In the genomic region with DNA sequence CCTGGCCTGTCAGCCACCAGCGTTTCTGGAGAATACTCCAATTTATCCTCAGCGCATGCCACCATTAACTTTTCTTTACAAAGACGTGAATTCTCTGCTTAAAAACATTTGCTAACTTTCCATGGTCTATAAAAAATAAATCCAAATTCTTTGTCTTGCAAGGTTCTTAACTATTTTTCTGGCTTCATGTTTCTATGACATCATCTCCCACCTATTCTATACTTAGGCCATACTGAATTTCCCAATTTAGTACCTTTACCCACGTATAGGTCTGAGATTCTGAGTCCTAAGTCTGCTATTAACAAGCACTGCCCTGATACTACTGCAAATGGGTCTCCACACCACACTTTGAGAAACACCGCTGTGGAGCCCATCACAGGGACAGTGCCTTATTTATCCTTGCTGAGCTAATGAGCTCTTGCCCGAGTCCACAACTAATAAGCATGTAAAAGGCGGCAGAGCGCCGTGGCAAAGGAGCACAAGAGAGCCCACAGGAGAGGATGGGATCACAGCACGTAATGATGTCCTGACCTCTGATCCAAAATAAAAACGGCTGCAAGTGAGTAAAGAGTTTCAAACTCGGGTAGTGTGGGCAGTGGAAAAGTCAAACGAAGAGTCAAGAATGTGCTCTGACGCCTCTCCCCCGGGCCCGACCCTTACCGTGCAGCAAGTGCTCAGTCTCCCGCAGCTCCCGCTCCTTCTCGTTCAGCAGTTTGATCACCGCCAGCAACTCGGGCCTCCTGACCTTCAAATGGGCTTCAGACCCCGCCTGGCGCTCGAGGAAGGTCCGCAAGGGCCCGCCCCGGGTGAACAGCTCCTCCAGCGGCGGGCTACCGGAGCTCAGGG, we compare ENCODE assay signal across 8 cellular contexts. TPM values are rescaled to one million over a fixed set of nuclear protein-coding genes. Genes with fewer than 3 reads are reported as not detected.
DNase-seq lines count a peak whose midpoint lies in the region; ATAC-seq and TF ChIP-seq lines count a peak whose summit lies in the region.

No MANE protein-coding gene starts in this region.

- CTCF ChIA-PET in OCI-LY7 (lab: Charles Lee; ENCODE audit: unreplicated experiment) = interaction anchor here (0.9 kb wide), 1 partner anchor 48 kb away, joined by 3 read pairs; no protein-coding TSS in a partner anchor

- TF ChIP-seq CTCF in OCI-LY7 (conservative IDR thresholded peaks at IDR 0.05; ENCODE audit: low read length) (no peak), right lobe of liver (IDR thresholded peaks at IDR 0.05) (no peak), thyroid gland (IDR thresholded peaks at IDR 0.05) (peak in 1 of 6 experiments; percentile 3)

- ATAC-seq in HG02798 (IDR thresholded peaks at IDR 0.05; ENCODE audit: poor library complexity, unreplicated experiment) (peak; percentile 19), right lobe of liver (peak in 2 of 4 donors; percentile 1)

- H3K27me3 ChIP-seq in right lobe of liver = no peaks in the 10 kb centered on the region
- no peaks in the 10 kb centered on the region for H3K27me3 ChIP-seq in thyroid gland

- H3K4me3 ChIP-seq in OCI-LY7 (ENCODE audit: low read depth, low read length, poor library complexity, severe bottlenecking) (peak overlapping the region; percentile 75), right lobe of liver (peak overlapping the region; percentile 62 to 82 (median 77)), thyroid gland (replicated peaks in 1 of 3) (peak overlapping the region; percentile 59 to 88 (median 61))

- TSS peak; percentile 68 for BruUV-seq in OCI-LY7 (replicated peaks; lab: Mats Ljungman, UMichigan)

- H3K9me3 ChIP-seq in OCI-LY7 (ENCODE audit: low read length) (no peaks in the 10 kb centered on the region; the same call in 1 of the 2 replicates), right lobe of liver (no peaks in the 10 kb centered on the region), thyroid gland (no peaks in the 10 kb centered on the region)

- TF ChIP-seq POLR2A in right lobe of liver (IDR thresholded peaks at IDR 0.05) = no peak
- no peak for TF ChIP-seq POLR2A in thyroid gland (IDR thresholded peaks at IDR 0.05)

- H3K36me3 ChIP-seq in OCI-LY7 (ENCODE audit: insufficient read depth, low read length) = peaks cover 39% of the 10 kb centered on the region
- peaks cover 0 to 11% (median 6%) of the 10 kb centered on the region in 4 donors for H3K36me3 ChIP-seq in right lobe of liver
- no peaks in the 10 kb centered on the region for H3K36me3 ChIP-seq in thyroid gland

- no peaks in the 10 kb centered on the region for H3K9me2 ChIP-seq in OCI-LY7 (ENCODE audit: insufficient read depth, low read length)

- WGBS in right lobe of liver (ENCODE audit: insufficient coverage, low coverage, low lambda C conversion rate, missing lambda C conversion rate) = 4% methylated on average over 19 of the region's 31 CpGs
- WGBS in thyroid gland, 2 donors = 4 to 5% methylated on average over 17 to 20 of the region's 31 CpGs

- peak overlapping the region; percentile 86 for H3K4me2 ChIP-seq in OCI-LY7 (ENCODE audit: low read length)

- POLR2A ChIA-PET in OCI-LY7 (lab: Charles Lee) = interaction anchor here (0.7 to 4.8 kb wide), 3 partner anchors 16 to 686 kb away, joined by 3 to 40 read pairs (median 4); a partner anchor contains a TSS

- H3K4me1 ChIP-seq in OCI-LY7 (ENCODE audit: insufficient read depth, low read length, poor library complexity, severe bottlenecking) = peaks cover 22% of the 10 kb centered on the region
- peaks cover 0 to 32% (median 7%) of the 10 kb centered on the region in 4 donors for H3K4me1 ChIP-seq in right lobe of liver
- peaks cover 11 to 12% of the 10 kb centered on the region in 2 donors for H3K4me1 ChIP-seq in thyroid gland

- H2AFZ ChIP-seq in OCI-LY7 (ENCODE audit: low read length) = peak overlapping the region; percentile 95; the same call in 1 of the 2 replicates

- DNase-seq in stimulated activated CD4-positive, alpha-beta T cell treated with anti-CD3 and anti-CD28 coated beads, Interleukin-2, amount 100 ng/mL, for 4 hours (ENCODE audit: low read depth) = peak; percentile 9
- no peak for DNase-seq in stimulated activated CD4-positive, alpha-beta T cell treated with anti-CD3 and anti-CD28 coated beads, Interleukin-2, amount 100 ng/mL, for 48 hours
- peak; percentile 29 for DNase-seq in OCI-LY7 (ENCODE audit: low spot score)
- DNase-seq in caudate nucleus (lab: John Stamatoyannopoulos, UW) = peak in 14 of 61 donors; percentile 2 to 57 (median 39)
- no peak for DNase-seq in right lobe of liver
- DNase-seq in thyroid gland = no peak
- DNase-seq in NCI-H1694 treated with DMSO at 0.1 percent for 48 hours (lab: John Stamatoyannopoulos, UW) = no peak

- H3K79me2 ChIP-seq in OCI-LY7 (ENCODE audit: insufficient read depth, low read depth, low read length) = peaks cover 71% of the 10 kb centered on the region

- intact Hi-C loops in OCI-LY7 (cut with micrococcal nuclease; ENCODE audit: unreplicated experiment) = loop anchor here (2.0 to 5.0 kb wide), 4 partner anchors 19 to 700 kb away; a partner anchor contains a TSS
- intact Hi-C loops in right lobe of liver (cut with DNase I) = no loop called here
- intact Hi-C loops in thyroid gland (cut with DNase I) = no loop called here

- peaks cover 9% of the 10 kb centered on the region; the same call in 1 of the 2 replicates for H4K20me1 ChIP-seq in OCI-LY7 (ENCODE audit: insufficient read depth, low read length)

- H3K27ac ChIP-seq in OCI-LY7 (ENCODE audit: low read depth, low read length, poor library complexity, severe bottlenecking) (peak overlapping the region; percentile 57), caudate nucleus (ENCODE audit: low read depth, low read length) (peak overlapping the region; percentile 74), right lobe of liver (peak overlapping the region; percentile 62 to 74 (median 64)), thyroid gland (peak overlapping the region; percentile 70 to 81 (median 72))

RNA-seq across cellular contexts. Expression of a gene that starts 0.5 kb away (rescaled TPM):
- 10.4 and 11.0 TPM in 2 replicates for total RNA-seq in OCI-LY7 (2014; rRNA removed; shearing (Covaris generic))
- 14.0 and 19.2 TPM in 2 replicates for total RNA-seq in OCI-LY7 (2022)
- 10 to 100 TPM in 3 of 6 experiments, 1 to 10 TPM in 3; 6.1 to 16.8 (median 9.7) TPM for total RNA-seq in right lobe of liver
- total RNA-seq in thyroid gland = 10 to 100 TPM; 15.7 to 23.8 (median 17.6) TPM

RNA-seq across cellular contexts. Expression of a gene that starts 19.1 kb away (rescaled TPM):
- 47.8 and 53.2 TPM in 2 replicates for total RNA-seq in OCI-LY7 (2014; rRNA removed; shearing (Covaris generic))
- total RNA-seq in OCI-LY7 (2022) (68.0 and 73.8 TPM in 2 replicates), right lobe of liver (1 to 10 TPM in 5 of 6 experiments, under 1 TPM in 1; 0.97 to 3.0 (median 2.5) TPM), thyroid gland (1 to 10 TPM; 5.6 to 7.4 (median 6.2) TPM)

Comparison
In these comparisons a context has a peak if more than half of its experiments do, and no peak if none do; other contexts are left out.
1. DNase-seq: peak in stimulated activated CD4-positive, alpha-beta T cell treated with anti-CD3 and anti-CD28 coated beads, Interleukin-2, amount 100 ng/mL, for 4 hours (single experiment) and OCI-LY7 (single experiment); none in stimulated activated CD4-positive, alpha-beta T cell treated with anti-CD3 and anti-CD28 coated beads, Interleukin-2, amount 100 ng/mL, for 48 hours (0 of 2), right lobe of liver (0 of 3), thyroid gland (0 of 2) and NCI-H1694 treated with DMSO at 0.1 percent for 48 hours (single experiment).
2. RNA of a gene that starts 19.1 kb away (total RNA-seq): 47.8 to 73.8 TPM in OCI-LY7; 5.6 to 7.4 TPM in thyroid gland and 0.97 to 3.0 TPM in right lobe of liver; every median in the first group is over 4 times any median in the second.
3. Peak in every context shown above with its lines, with median percentiles within 50 percentile points of each other: H3K27ac ChIP-seq and H3K4me3 ChIP-seq.